In genomic region chr9:35102465-35102768, GRCh38 we compare ENCODE assay signal across 8 cellular contexts. TPM values are rescaled to one million over a fixed set of nuclear protein-coding genes. Genes with fewer than 3 reads are reported as not detected.
DNase-seq lines count a peak whose midpoint lies in the region; ATAC-seq, FAIRE-seq and TF ChIP-seq lines count a peak whose summit lies in the region.

No MANE protein-coding gene starts in this region.

- H3K36me3 ChIP-seq in HEK293 (ENCODE audit: control insufficient read depth in 2 of 2, insufficient read depth in 1 of 2, low read length in 2 of 2) (peaks cover 0 to 59% of the 10 kb centered on the region in 2 experiments; a peak in 1 of 3 replicates), iPS-18a (ENCODE audit: control insufficient read depth, low read depth, low read length) (peaks cover 21% of the 10 kb centered on the region)

- peak overlapping the region; percentile 92 for H3K9ac ChIP-seq in iPS-18a (ENCODE audit: low read length)

- H3K27me3 Mint-ChIP-seq in activated T-helper 2 cell treated with anti-CD3 and anti-CD28 coated beads, Interferon-gamma antibody, Interleukin-2, Interleukin-4, amounts not matched to agents 10 μg/mL and 5 μg/mL and 100 μg/mL, durations not matched to agents 14 hours and 24 hours and 36 hours (ENCODE audit: low read depth): no peaks in the 10 kb centered on the region
- no peaks in the 10 kb centered on the region for H3K27me3 Mint-ChIP-seq in stimulated activated naive B cell treated with anti-CD40 and anti-IgM and Interleukin-4, amounts not matched to agents 10 μg/mL and 1 μg/mL and 100 μg/mL, for 72 hours

- DNase-seq in AG20443 (ENCODE audit: low spot score) (peak; percentile 30), GM12892 (ENCODE audit: insufficient read length) (no peak), erythroblast (lab: John Stamatoyannopoulos, UW) (no peak)
- DNase-seq in activated T-helper 2 cell treated with anti-CD3 and anti-CD28 coated beads, Interferon-gamma antibody, Interleukin-2, Interleukin-4, amounts not matched to agents 10 μg/mL and 5 μg/mL and 100 μg/mL, durations not matched to agents 14 hours and 24 hours and 36 hours (ENCODE audit: low spot score): no peak
- no peak for DNase-seq in stimulated activated naive B cell treated with anti-CD40 and anti-IgM and Interleukin-4, amounts not matched to agents 10 μg/mL and 1 μg/mL and 100 μg/mL, for 72 hours

- ATAC-seq in stimulated activated naive B cell treated with anti-CD40 and anti-IgM and Interleukin-4, amounts not matched to agents 10 μg/mL and 1 μg/mL and 100 μg/mL, for 72 hours (replicated peaks): peak in 1 of 2 donors; percentile 2
- ATAC-seq in GM19397 (IDR thresholded peaks at IDR 0.05; ENCODE audit: unreplicated experiment): no peak

- TF ChIP-seq CTCF in HEK293 (tag by site-specific recombination; IDR thresholded peaks at IDR 0.05): no peak

- H3K36me3 Mint-ChIP-seq in activated T-helper 2 cell treated with anti-CD3 and anti-CD28 coated beads, Interferon-gamma antibody, Interleukin-2, Interleukin-4, amounts not matched to agents 10 μg/mL and 5 μg/mL and 100 μg/mL, durations not matched to agents 14 hours and 24 hours and 36 hours (ENCODE audit: low read depth): peaks cover 48% of the 10 kb centered on the region
- peaks cover 39 to 68% of the 10 kb centered on the region in 2 donors for H3K36me3 Mint-ChIP-seq in stimulated activated naive B cell treated with anti-CD40 and anti-IgM and Interleukin-4, amounts not matched to agents 10 μg/mL and 1 μg/mL and 100 μg/mL, for 72 hours

- peaks cover 21% of the 10 kb centered on the region for H3K4me1 Mint-ChIP-seq in activated T-helper 2 cell treated with anti-CD3 and anti-CD28 coated beads, Interferon-gamma antibody, Interleukin-2, Interleukin-4, amounts not matched to agents 10 μg/mL and 5 μg/mL and 100 μg/mL, durations not matched to agents 14 hours and 24 hours and 36 hours (ENCODE audit: low read depth)
- H3K4me1 Mint-ChIP-seq in stimulated activated naive B cell treated with anti-CD40 and anti-IgM and Interleukin-4, amounts not matched to agents 10 μg/mL and 1 μg/mL and 100 μg/mL, for 72 hours: peaks cover 41 to 53% of the 10 kb centered on the region in 2 donors

- no peak for FAIRE-seq in GM12892 (lab: Jason Lieb, UNC)

- no peaks in the 10 kb centered on the region for H3K9me3 ChIP-seq in HEK293 (ENCODE audit: control insufficient read depth, insufficient read depth, low read depth, low read length)
- no peaks in the 10 kb centered on the region for H3K9me3 ChIP-seq in iPS-18a (ENCODE audit: control insufficient read depth, low read depth, low read length)

- H3K4me3 ChIP-seq in HEK293 (ENCODE audit: low read depth, low read length): peak overlapping the region; percentile 83
- H3K4me3 ChIP-seq in iPS-18a (ENCODE audit: low read length): peak overlapping the region; percentile 83

- POLR2A ChIA-PET in HEK293 (lab: Yijun Ruan, JAX): interaction anchor here (0.7 to 6.4 kb wide), 8 partner anchors 9 to 556 kb away, joined by 3 to 92 read pairs (median 18); partner anchors contain the start of genes ATOSB, CCDC107, FANCG and RMRP

- H3K9me3 Mint-ChIP-seq in activated T-helper 2 cell treated with anti-CD3 and anti-CD28 coated beads, Interferon-gamma antibody, Interleukin-2, Interleukin-4, amounts not matched to agents 10 μg/mL and 5 μg/mL and 100 μg/mL, durations not matched to agents 14 hours and 24 hours and 36 hours: no peaks in the 10 kb centered on the region
- H3K9me3 Mint-ChIP-seq in stimulated activated naive B cell treated with anti-CD40 and anti-IgM and Interleukin-4, amounts not matched to agents 10 μg/mL and 1 μg/mL and 100 μg/mL, for 72 hours: no peaks in the 10 kb centered on the region

- H3K27ac Mint-ChIP-seq in activated T-helper 2 cell treated with anti-CD3 and anti-CD28 coated beads, Interferon-gamma antibody, Interleukin-2, Interleukin-4, amounts not matched to agents 10 μg/mL and 5 μg/mL and 100 μg/mL, durations not matched to agents 14 hours and 24 hours and 36 hours: peak overlapping the region; percentile 96
- peak overlapping the region; percentile 99 for H3K27ac Mint-ChIP-seq in stimulated activated naive B cell treated with anti-CD40 and anti-IgM and Interleukin-4, amounts not matched to agents 10 μg/mL and 1 μg/mL and 100 μg/mL, for 72 hours

- CTCF ChIA-PET in HEK293 (lab: Yijun Ruan, JAX): interaction anchor here (0.9 to 2.3 kb wide), 3 partner anchors 9 to 110 kb away, joined by 4 to 5 read pairs (median 5); no protein-coding TSS in a partner anchor

- H3K4me3 Mint-ChIP-seq in activated T-helper 2 cell treated with anti-CD3 and anti-CD28 coated beads, Interferon-gamma antibody, Interleukin-2, Interleukin-4, amounts not matched to agents 10 μg/mL and 5 μg/mL and 100 μg/mL, durations not matched to agents 14 hours and 24 hours and 36 hours (ENCODE audit: low read depth): peak overlapping the region; percentile 97
- peak overlapping the region; percentile 94 to 99 for H3K4me3 Mint-ChIP-seq in stimulated activated naive B cell treated with anti-CD40 and anti-IgM and Interleukin-4, amounts not matched to agents 10 μg/mL and 1 μg/mL and 100 μg/mL, for 72 hours

- H3K27me3 ChIP-seq in iPS-18a (ENCODE audit: control insufficient read depth, insufficient read depth, low read length): no peaks in the 10 kb centered on the region

- H3K27ac ChIP-seq in HEK293 (ENCODE audit: extremely low read depth, low read depth, low read length) (peak overlapping the region; percentile 66), iPS-18a (ENCODE audit: low read length) (peak overlapping the region; percentile 96)

- no peak for TF ChIP-seq POLR2A in GM12892 (IDR thresholded peaks at IDR 0.05; ENCODE audit: low read depth, low read length)
- TF ChIP-seq POLR2A in erythroblast (IDR thresholded peaks at IDR 0.05; ENCODE audit: low read length): no peak

- intact Hi-C loops in activated T-helper 2 cell treated with anti-CD3 and anti-CD28 coated beads, Interferon-gamma antibody, Interleukin-2, Interleukin-4, amounts not matched to agents 10 μg/mL and 5 μg/mL and 100 μg/mL, durations not matched to agents 14 hours and 24 hours and 36 hours (cut with micrococcal nuclease): no loop called here

- H3K4me1 ChIP-seq in HEK293 (ENCODE audit: control insufficient read depth, insufficient read depth, low read length) (no peaks in the 10 kb centered on the region), iPS-18a (ENCODE audit: control insufficient read depth, low read depth, low read length) (peaks cover 15% of the 10 kb centered on the region)

TF ChIP-seq in HEK293, 187 proteins besides CTCF, POLR2A, EP300 and RAD21 (continues in another document):
- TF ChIP-seq ZNF549 (tag by site-specific recombination; IDR thresholded peaks at IDR 0.05): no peak
- no peak for TF ChIP-seq ZEB2 (tag by site-specific recombination; IDR thresholded peaks at IDR 0.05)
- TF ChIP-seq ZFHX2 (tag by site-specific recombination; conservative IDR thresholded peaks at IDR 0.05): no peak
- no peak for TF ChIP-seq ZBTB20 (tag by site-specific recombination; IDR thresholded peaks at IDR 0.05)
- TF ChIP-seq AEBP2 (tag by site-specific recombination; IDR thresholded peaks at IDR 0.05; ENCODE audit: borderline replicate concordance): no peak
- no peak for TF ChIP-seq ZNF223 (tag by site-specific recombination; IDR thresholded peaks at IDR 0.05)
- TF ChIP-seq ZBTB48 (tag by site-specific recombination; IDR thresholded peaks at IDR 0.05): no peak
- no peak for TF ChIP-seq ZNF707 (tag by site-specific recombination; IDR thresholded peaks at IDR 0.05)
- no peak for TF ChIP-seq ZNF221 (tag by site-specific recombination; IDR thresholded peaks at IDR 0.05; ENCODE audit: borderline replicate concordance)
- no peak for TF ChIP-seq ZNF48 (tag by site-specific recombination; IDR thresholded peaks at IDR 0.05)
- no peak for TF ChIP-seq ZNF121 (tag by site-specific recombination; IDR thresholded peaks at IDR 0.05)
- TF ChIP-seq SP7 (tag by site-specific recombination; IDR thresholded peaks at IDR 0.05): no peak

RNA-seq across cellular contexts. Expression of gene STOML2, which starts 0.5 kb away (rescaled TPM):
- 211 and 214 TPM in 2 replicates for total RNA-seq in activated T-helper 2 cell treated with anti-CD3 and anti-CD28 coated beads, Interferon-gamma antibody, Interleukin-2, Interleukin-4, amounts not matched to agents 10 μg/mL and 5 μg/mL and 100 μg/mL, durations not matched to agents 14 hours and 24 hours and 36 hours
- 164 TPM for polyA plus RNA-seq in GM12892 (2012; ENCODE audit: missing spikeins)

RNA-seq across cellular contexts. Expression of gene PIGO, which starts 6.0 kb away (rescaled TPM):
- total RNA-seq in activated T-helper 2 cell treated with anti-CD3 and anti-CD28 coated beads, Interferon-gamma antibody, Interleukin-2, Interleukin-4, amounts not matched to agents 10 μg/mL and 5 μg/mL and 100 μg/mL, durations not matched to agents 14 hours and 24 hours and 36 hours: 33.0 and 37.8 TPM in 2 replicates
- polyA plus RNA-seq in GM12892 (2012; ENCODE audit: missing spikeins): 11.7 TPM

RNA-seq across cellular contexts. Expression of gene ATOSB, which starts 13.2 kb away (rescaled TPM):
- total RNA-seq in activated T-helper 2 cell treated with anti-CD3 and anti-CD28 coated beads, Interferon-gamma antibody, Interleukin-2, Interleukin-4, amounts not matched to agents 10 μg/mL and 5 μg/mL and 100 μg/mL, durations not matched to agents 14 hours and 24 hours and 36 hours: 7.0 and 7.3 TPM in 2 replicates
- 3.2 TPM for polyA plus RNA-seq in GM12892 (2012; ENCODE audit: missing spikeins)

RNA-seq across cellular contexts. Expression of gene FANCG, which starts 22.7 kb away (rescaled TPM):
- total RNA-seq in activated T-helper 2 cell treated with anti-CD3 and anti-CD28 coated beads, Interferon-gamma antibody, Interleukin-2, Interleukin-4, amounts not matched to agents 10 μg/mL and 5 μg/mL and 100 μg/mL, durations not matched to agents 14 hours and 24 hours and 36 hours: 102 and 107 TPM in 2 replicates
- polyA plus RNA-seq in GM12892 (2012; ENCODE audit: missing spikeins): 41.1 TPM

RNA-seq across cellular contexts. Expression of gene VCP, which starts 30.0 kb away (rescaled TPM):
- total RNA-seq in activated T-helper 2 cell treated with anti-CD3 and anti-CD28 coated beads, Interferon-gamma antibody, Interleukin-2, Interleukin-4, amounts not matched to agents 10 μg/mL and 5 μg/mL and 100 μg/mL, durations not matched to agents 14 hours and 24 hours and 36 hours: 361 and 366 TPM in 2 replicates
- 120 TPM for polyA plus RNA-seq in GM12892 (2012; ENCODE audit: missing spikeins)
